In genomic region chr19:45962021-45962420, GRCh38 we compare ENCODE assay signal across 23 cellular contexts. TPM values are rescaled to one million over a fixed set of nuclear protein-coding genes. Genes with fewer than 3 reads are reported as not detected.
DNase-seq lines count a peak whose midpoint lies in the region; ATAC-seq, FAIRE-seq and TF ChIP-seq lines count a peak whose summit lies in the region.
"Had no signal": no experiment of that assay in that cellular context is flagged by ENCODE, and none has a peak within 500 bp of the region (broad histone marks: within the 10 kb centered on the region; RNA-seq: fewer than 3 reads in every experiment).

No MANE protein-coding gene starts in this region.

- no peak overlapping the region for H2AFZ ChIP-seq in H1 (ENCODE audit: low read length)
- no peak overlapping the region for H2AFZ ChIP-seq in MM.1S (ENCODE audit: low read length)
- H2AFZ ChIP-seq: GM23338 had no signal

- no peak overlapping the region for H3K14ac ChIP-seq in H1 (ENCODE audit: insufficient read length)

- no peaks in the 10 kb centered on the region for H3F3A ChIP-seq in MM.1S (ENCODE audit: insufficient read depth, low read length)

- H3K79me2 ChIP-seq in H1 (ENCODE audit: control insufficient read depth in 1 of 2, insufficient read depth in 2 of 2, low read length in 2 of 2) (no peaks in the 10 kb centered on the region), MM.1S (ENCODE audit: low read length) (no peaks in the 10 kb centered on the region)

- H3K9me3 ChIP-seq in BLaER1, result peaks cover 8% of the 10 kb centered on the region; the same call in 1 of the 2 replicates
- H3K9me3 ChIP-seq in BLaER1 treated with 17β-estradiol and CSF1 and Interleukin-3, amounts not matched to agents 10 nM and 100 nM (replicated peaks in 1 of 11), result peaks cover 0 to 11% (median 0%) of the 10 kb centered on the region in 11 experiments; a peak in 5 of 22 replicates
- H3K9me3 ChIP-seq in H1 (ENCODE audit: insufficient read depth in 2 of 2, low read depth in 1 of 2, low read length in 1 of 2), result no peaks in the 10 kb centered on the region
- no peaks in the 10 kb centered on the region for H3K9me3 ChIP-seq in upper lobe of left lung
- no peaks in the 10 kb centered on the region for H3K9me3 ChIP-seq in tibial nerve
- no peaks in the 10 kb centered on the region for H3K9me3 ChIP-seq in MM.1S (replicated peaks; ENCODE audit: insufficient read depth, low read length)
- H3K9me3 ChIP-seq: HAP-1 had no signal

- H2BK15ac ChIP-seq in H1 (ENCODE audit: low read length), result no peak overlapping the region

- H3K27ac ChIP-seq in BLaER1 (no peak overlapping the region), H1 (ENCODE audit: low read depth, low read length) (no peak overlapping the region), upper lobe of left lung (peak overlapping the region in 3 of 4 donors; percentile 6 to 87 (median 81)), tibial nerve (no peak overlapping the region), MM.1S (ENCODE audit: low read length) (no peak overlapping the region)
- H3K27ac ChIP-seq in BLaER1 treated with 17β-estradiol and CSF1 and Interleukin-3, amounts not matched to agents 10 nM and 100 nM, result no peak overlapping the region

- no peak for ATAC-seq in upper lobe of left lung (ENCODE audit: low FRiP score in 2 of 2)
- ATAC-seq: GM12878, GM23338 had no signal

- no peak overlapping the region for H3K18ac ChIP-seq in H1 (ENCODE audit: extremely low read depth, low read length)

- H2BK5ac ChIP-seq in H1 (ENCODE audit: low read depth, low read length), result no peak overlapping the region

- no peak overlapping the region for H3K4ac ChIP-seq in H1 (replicated peaks; ENCODE audit: insufficient read length, low read depth, low read length)

- CTCF ChIA-PET in H1 (lab: Charles Lee; ENCODE audit: partially characterized antibody), result interaction anchor here (1.0 to 2.4 kb wide), 4 partner anchors 10 to 116 kb away, joined by 3 to 6 read pairs (median 4); no protein-coding TSS in a partner anchor

- no peaks in the 10 kb centered on the region for H3K9me2 ChIP-seq in MM.1S (replicated peaks; ENCODE audit: insufficient read depth, low read length)

- H3K4me1 ChIP-seq in BLaER1, result peaks cover 78% of the 10 kb centered on the region
- peaks cover 17 to 67% (median 53%) of the 10 kb centered on the region in 10 experiments; a peak in 19 of 20 replicates for H3K4me1 ChIP-seq in BLaER1 treated with 17β-estradiol and CSF1 and Interleukin-3, amounts not matched to agents 10 nM and 100 nM
- peaks cover 0 to 9% (median 2%) of the 10 kb centered on the region in 4 experiments; a peak in 4 of 7 replicates for H3K4me1 ChIP-seq in H1 (replicated peaks in 1 of 4; ENCODE audit: control insufficient read depth in 3 of 4, insufficient read depth in 4 of 4, low read length in 3 of 4)
- H3K4me1 ChIP-seq in upper lobe of left lung, result peaks cover 17 to 31% (median 25%) of the 10 kb centered on the region in 4 donors
- no peaks in the 10 kb centered on the region for H3K4me1 ChIP-seq in tibial nerve
- no peaks in the 10 kb centered on the region for H3K4me1 ChIP-seq in MM.1S (ENCODE audit: low read length)
- H3K4me1 ChIP-seq: HAP-1 had no signal

- no peak for TF ChIP-seq RAD21 in H1 (IDR thresholded peaks at IDR 0.05 in 1 of 2, conservative IDR thresholded peaks at IDR 0.05 in 1 of 2; ENCODE audit: low read depth in 2 of 2, low read length in 2 of 2)

- WGBS in H1 (ENCODE audit: extremely low coverage in 1 of 2, insufficient coverage in 1 of 2, insufficient read length in 1 of 2, insufficient replicate concordance in 2 of 2, low coverage in 1 of 2, low lambda C conversion rate in 2 of 2, missing lambda C conversion rate in 1 of 2), 2 experiments, result 92% methylated on average over 15 of the region's 15 CpGs; no CpG with 5 or more reads in 1 of the 2 experiments
- 82 to 87% methylated on average over 15 of the region's 15 CpGs for WGBS in upper lobe of left lung, 2 donors
- WGBS in tibial nerve, 2 donors, result 84 to 87% methylated on average over 15 of the region's 15 CpGs

- no peaks in the 10 kb centered on the region for H3K79me1 ChIP-seq in H1 (ENCODE audit: low read depth, low read length)

- no peak overlapping the region for H3K23ac ChIP-seq in H1 (ENCODE audit: insufficient read length)

- no peak overlapping the region for H2BK20ac ChIP-seq in H1 (ENCODE audit: low read length)

- H2BK12ac ChIP-seq in H1 (ENCODE audit: low read depth, low read length), result 0 out of 2 replicates have a peak overlapping the region, but pooled peaks have one; percentile 23

- POLR2A ChIA-PET in H1 (lab: Charles Lee; ENCODE audit: partially characterized antibody), result interaction anchor here (0.6 kb wide), 1 partner anchor 1456 kb away, joined by 4 read pairs; no protein-coding TSS in a partner anchor

- TF ChIP-seq POLR2A in H1 (IDR thresholded peaks at IDR 0.05; ENCODE audit: control extremely low read depth in 1 of 2, low read depth in 2 of 2, low read length in 2 of 2) (no peak), upper lobe of left lung (IDR thresholded peaks at IDR 0.05) (no peak), tibial nerve (IDR thresholded peaks at IDR 0.05) (no peak)

- H3K27me3 ChIP-seq in BLaER1, result no peaks in the 10 kb centered on the region
- no peaks in the 10 kb centered on the region for H3K27me3 ChIP-seq in BLaER1 treated with 17β-estradiol and CSF1 and Interleukin-3, amounts not matched to agents 10 nM and 100 nM
- peaks cover 0 to 2% (median 0%) of the 10 kb centered on the region in 4 experiments; a peak in 1 of 7 replicates for H3K27me3 ChIP-seq in H1 (replicated peaks in 1 of 4; ENCODE audit: control insufficient read depth in 3 of 4, extremely low read depth in 1 of 4, insufficient read depth in 3 of 4, low read length in 3 of 4)
- H3K27me3 ChIP-seq in upper lobe of left lung, result no peaks in the 10 kb centered on the region
- H3K27me3 ChIP-seq in tibial nerve, result peaks cover 0 to 53% of the 10 kb centered on the region in 2 donors
- H3K27me3 ChIP-seq in MM.1S (replicated peaks; ENCODE audit: insufficient read depth, low read length), result peaks cover 92% of the 10 kb centered on the region

- H2AK5ac ChIP-seq in H1 (ENCODE audit: low read depth, low read length), result no peak overlapping the region; the same call in 1 of the 2 replicates

- no peak for DNase-seq in H1 (ENCODE audit: low read depth in 1 of 2, low spot score in 2 of 2)
- DNase-seq in upper lobe of left lung, result peak in 1 of 2 donors; percentile 43
- DNase-seq in tibial nerve (ENCODE audit: low spot score in 2 of 2), result no peak
- DNase-seq in MM.1S, result no peak
- DNase-seq: CD4-positive, alpha-beta T cell; CD8-positive, alpha-beta memory T cell; DMS 273 treated with DMSO at 0.1 percent for 48 hours; DMS79; EL; GDM1; HFFc6 had no signal

- H4K20me1 ChIP-seq in BLaER1 (no peaks in the 10 kb centered on the region), H1 (replicated peaks in 1 of 2; ENCODE audit: control insufficient read depth in 1 of 2, insufficient read depth in 2 of 2, low read length in 2 of 2) (peaks cover 0 to 4% of the 10 kb centered on the region in 2 experiments), MM.1S (ENCODE audit: insufficient read depth, low read length) (no peaks in the 10 kb centered on the region)
- no peaks in the 10 kb centered on the region for H4K20me1 ChIP-seq in BLaER1 treated with 17β-estradiol and CSF1 and Interleukin-3, amounts not matched to agents 10 nM and 100 nM

- H3K56ac ChIP-seq in H1 (replicated peaks; ENCODE audit: insufficient read length, low read depth, low read length), result no peak overlapping the region

- H3K9ac ChIP-seq in BLaER1, result no peak overlapping the region
- H3K9ac ChIP-seq in BLaER1 treated with 17β-estradiol and CSF1 and Interleukin-3, amounts not matched to agents 10 nM and 100 nM, result no peak overlapping the region
- H3K9ac ChIP-seq in H1 (replicated peaks in 1 of 4; ENCODE audit: extremely low read depth in 1 of 4, low read depth in 3 of 4, low read length in 3 of 4), result no peak overlapping the region
- no peak overlapping the region for H3K9ac ChIP-seq in MM.1S (ENCODE audit: low read length)

- no peak overlapping the region for H4K8ac ChIP-seq in H1 (ENCODE audit: extremely low read depth, insufficient read depth, low read length)

- H3K4me3 ChIP-seq in BLaER1 (no peak overlapping the region), H1 (ENCODE audit: extremely low read depth in 1 of 4, insufficient read depth in 2 of 4, low read depth in 3 of 4, low read length in 4 of 4) (no peak overlapping the region), upper lobe of left lung (no peak overlapping the region), tibial nerve (no peak overlapping the region), MM.1S (ENCODE audit: low read length) (no peak overlapping the region)
- H3K4me3 ChIP-seq in BLaER1 treated with 17β-estradiol and CSF1 and Interleukin-3, amounts not matched to agents 10 nM and 100 nM, result no peak overlapping the region
- H3K4me3 ChIP-seq: GM12878, GM23338, HAP-1 had no signal

- FAIRE-seq in H1 (lab: Jason Lieb, UNC), result no peak
- FAIRE-seq: D721Med, GM12878, GM19239, H54 had no signal

- peak overlapping the region; percentile 62 for H3K4me2 ChIP-seq in BLaER1
- peak overlapping the region in 8 of 11 experiments; percentile 2 to 63 (median 42); a peak in 14 of 22 replicates for H3K4me2 ChIP-seq in BLaER1 treated with 17β-estradiol and CSF1 and Interleukin-3, amounts not matched to agents 10 nM and 100 nM
- H3K4me2 ChIP-seq in H1 (ENCODE audit: insufficient read depth in 1 of 2, low read depth in 2 of 2, low read length in 2 of 2), result no peak overlapping the region
- no peak overlapping the region for H3K4me2 ChIP-seq in MM.1S (ENCODE audit: low read depth, low read length)

- TF ChIP-seq EP300 in H1 (IDR thresholded peaks at IDR 0.05; ENCODE audit: borderline replicate concordance in 1 of 2, low read depth in 2 of 2, low read length in 2 of 2) (no peak), upper lobe of left lung (IDR thresholded peaks at IDR 0.05) (no peak), tibial nerve (IDR thresholded peaks at IDR 0.05) (no peak)

- no peak overlapping the region for H4K5ac ChIP-seq in H1 (ENCODE audit: insufficient read length, low read depth, low read length)

- peaks cover 8% of the 10 kb centered on the region; the same call in 1 of the 2 replicates for H3K36me3 ChIP-seq in BLaER1
- H3K36me3 ChIP-seq in BLaER1 treated with 17β-estradiol and CSF1 and Interleukin-3, amounts not matched to agents 10 nM and 100 nM, result no peaks in the 10 kb centered on the region
- peaks cover 0 to 10% (median 3%) of the 10 kb centered on the region in 4 experiments; a peak in 3 of 8 replicates for H3K36me3 ChIP-seq in H1 (ENCODE audit: control insufficient read depth in 2 of 4, insufficient read depth in 4 of 4, low read length in 3 of 4)
- H3K36me3 ChIP-seq in upper lobe of left lung, result no peaks in the 10 kb centered on the region
- no peaks in the 10 kb centered on the region for H3K36me3 ChIP-seq in tibial nerve
- H3K36me3 ChIP-seq in MM.1S (replicated peaks; ENCODE audit: insufficient read depth, low read length), result no peaks in the 10 kb centered on the region
- H3K36me3 ChIP-seq: HAP-1 had no signal

- H2BK120ac ChIP-seq in H1 (replicated peaks; ENCODE audit: low read depth, low read length), result no peak overlapping the region

- peaks cover 6% of the 10 kb centered on the region; the same call in 1 of the 2 replicates for H3K23me2 ChIP-seq in H1 (ENCODE audit: low read depth, low read length)

- TF ChIP-seq CTCF in H1 (IDR thresholded peaks at IDR 0.05; ENCODE audit: control extremely low read depth in 1 of 3, insufficient read depth in 1 of 3, low read depth in 1 of 3, low read length in 3 of 3) (no peak), upper lobe of left lung (IDR thresholded peaks at IDR 0.05) (no peak), tibial nerve (IDR thresholded peaks at IDR 0.05) (no peak), MM.1S (IDR thresholded peaks at IDR 0.05; ENCODE audit: low read length) (no peak)

- H4K91ac ChIP-seq in H1 (replicated peaks; ENCODE audit: insufficient read length, low read length), result no peak overlapping the region

RNA-seq across cellular contexts. Expression of gene NOVA2, which starts 11.6 kb away (rescaled TPM):
- total RNA-seq in H1 (2021; fragmentation: NEBNext Ultra II Directional; extraction: Animal tissue kit (Norgen Biotek cat#: 25700)), result 22.7 and 24.6 TPM in 2 replicates
- 3.2 and 4.5 TPM in 2 replicates for polyA plus RNA-seq in H1 (2011; rRNA removed)
- 2.7 TPM for polyA plus RNA-seq in H1 (2011; cell fraction: cytosol; rRNA removed)
- polyA plus RNA-seq in H1 (2011; cell fraction: nucleus; rRNA removed), result 4.4 TPM
- polyA plus RNA-seq in H1 (2012, experiment 1 of 2), result 11.1 to 12.7 TPM (median 11.8 TPM) in 4 replicates
- 10.4 TPM for polyA plus RNA-seq in H1 (2012, experiment 2 of 2)
- 8.0 TPM for polyA plus RNA-seq in H1 (2013, experiment 1 of 2)
- 7.7 TPM for polyA plus RNA-seq in H1 (2013, experiment 2 of 2)
- 6.2 and 7.1 TPM in 2 replicates for polyA minus RNA-seq in H1 (2011; rRNA and poly(A)+ RNA removed)
- 10.1 TPM for polyA minus RNA-seq in H1 (2011; cell fraction: cytosol; rRNA and poly(A)+ RNA removed)
- polyA minus RNA-seq in H1 (2011; cell fraction: nucleus; rRNA and poly(A)+ RNA removed), result 4.7 TPM
- total RNA-seq in upper lobe of left lung, result 10 to 100 TPM in 4 of 6 donors, 1 to 10 TPM in 2; 4.7 to 19.0 (median 13.9) TPM
- 1 to 10 TPM; 1.5 to 6.9 (median 1.7) TPM for total RNA-seq in tibial nerve
- total RNA-seq: A673; CD4-positive, alpha-beta T cell; CD8-positive, alpha-beta memory T cell had no signal
- polyA plus RNA-seq: CD14-positive monocyte; CD8-positive, alpha-beta memory T cell had no signal

RNA-seq across cellular contexts. Expression of gene CCDC61, which starts 33.2 kb away (rescaled TPM):
- 16.1 and 17.4 TPM in 2 replicates for total RNA-seq in H1 (2021; fragmentation: NEBNext Ultra II Directional; extraction: Animal tissue kit (Norgen Biotek cat#: 25700))
- 7.8 and 11.5 TPM in 2 replicates for polyA plus RNA-seq in H1 (2011; rRNA removed)
- 10.1 TPM for polyA plus RNA-seq in H1 (2011; cell fraction: cytosol; rRNA removed)
- 28.3 TPM for polyA plus RNA-seq in H1 (2011; cell fraction: nucleus; rRNA removed)
- 8.6 to 11.4 TPM (median 10.5 TPM) in 4 replicates for polyA plus RNA-seq in H1 (2012, experiment 1 of 2)
- polyA plus RNA-seq in H1 (2012, experiment 2 of 2), result 7.5 TPM
- 7.2 TPM for polyA plus RNA-seq in H1 (2013, experiment 1 of 2)
- polyA plus RNA-seq in H1 (2013, experiment 2 of 2), result 7.1 TPM
- 4.9 and 6.1 TPM in 2 replicates for polyA minus RNA-seq in H1 (2011; rRNA and poly(A)+ RNA removed)
- 11.1 TPM for polyA minus RNA-seq in H1 (2011; cell fraction: cytosol; rRNA and poly(A)+ RNA removed)
- 36.0 TPM for polyA minus RNA-seq in H1 (2011; cell fraction: nucleus; rRNA and poly(A)+ RNA removed)
- total RNA-seq in upper lobe of left lung (10 to 100 TPM in 5 of 6 donors, 1 to 10 TPM in 1; 5.9 to 28.3 (median 20.3) TPM), tibial nerve (10 to 100 TPM; 16.2 to 31.4 (median 21.3) TPM)

RNA-seq across cellular contexts. Expression of gene NANOS2, which starts 47.4 kb away (rescaled TPM):
- total RNA-seq in H1 (2021; fragmentation: NEBNext Ultra II Directional; extraction: Animal tissue kit (Norgen Biotek cat#: 25700)), result not detected in 2 replicates
- polyA plus RNA-seq in H1 (2011; rRNA removed), result 0.20 and 0.24 TPM in 2 replicates
- 0.09 TPM for polyA plus RNA-seq in H1 (2011; cell fraction: cytosol; rRNA removed)
- 0.56 TPM for polyA plus RNA-seq in H1 (2011; cell fraction: nucleus; rRNA removed)
- polyA plus RNA-seq in H1 (2012, experiment 1 of 2), result 0.13 to 0.17 TPM in 2 of 4 replicates, not detected in the others
- not detected for polyA plus RNA-seq in H1 (2012, experiment 2 of 2)
- 0.10 TPM for polyA plus RNA-seq in H1 (2013, experiment 1 of 2)
- 0.06 TPM for polyA plus RNA-seq in H1 (2013, experiment 2 of 2)
- polyA minus RNA-seq in H1 (2011; rRNA and poly(A)+ RNA removed), result not detected in 2 replicates
- not detected for polyA minus RNA-seq in H1 (2011; cell fraction: cytosol; rRNA and poly(A)+ RNA removed)
- polyA minus RNA-seq in H1 (2011; cell fraction: nucleus; rRNA and poly(A)+ RNA removed), result not detected
- total RNA-seq in upper lobe of left lung, result not detected
- not detected for total RNA-seq in tibial nerve
- total RNA-seq: A172; A673; CD4-positive, alpha-beta T cell; CD8-positive, alpha-beta memory T cell; GM12878; HFFc6 had no signal
- polyA plus RNA-seq: BJ; CD14-positive monocyte; CD8-positive, alpha-beta memory T cell; GM12878 had no signal

RNA-seq across cellular contexts. Expression of gene MYPOP, which starts 59.6 kb away (rescaled TPM):
- total RNA-seq in H1 (2021; fragmentation: NEBNext Ultra II Directional; extraction: Animal tissue kit (Norgen Biotek cat#: 25700)), result 11.1 and 12.6 TPM in 2 replicates
- polyA plus RNA-seq in H1 (2011; rRNA removed), result 3.2 and 5.8 TPM in 2 replicates
- polyA plus RNA-seq in H1 (2011; cell fraction: cytosol; rRNA removed), result 2.2 TPM
- polyA plus RNA-seq in H1 (2011; cell fraction: nucleus; rRNA removed), result 6.4 TPM
- 7.3 to 9.2 TPM (median 8.6 TPM) in 4 replicates for polyA plus RNA-seq in H1 (2012, experiment 1 of 2)
- polyA plus RNA-seq in H1 (2012, experiment 2 of 2), result 5.3 TPM
- polyA plus RNA-seq in H1 (2013, experiment 1 of 2), result 10.5 TPM
- polyA plus RNA-seq in H1 (2013, experiment 2 of 2), result 10.1 TPM
- 0.54 and 0.79 TPM in 2 replicates for polyA minus RNA-seq in H1 (2011; rRNA and poly(A)+ RNA removed)
- polyA minus RNA-seq in H1 (2011; cell fraction: cytosol; rRNA and poly(A)+ RNA removed), result 2.7 TPM
- polyA minus RNA-seq in H1 (2011; cell fraction: nucleus; rRNA and poly(A)+ RNA removed), result 1.6 TPM
- total RNA-seq in upper lobe of left lung, result 10 to 100 TPM in 2 of 6 donors, 1 to 10 TPM in 4; 2.3 to 13.6 (median 9.2) TPM
- 1 to 10 TPM; 3.6 to 9.0 (median 5.5) TPM for total RNA-seq in tibial nerve

Comparison
In these comparisons a context has a peak if more than half of its experiments do, and no peak if none do; other contexts are left out.
1. H3K27ac ChIP-seq: peak in upper lobe of left lung (3 of 4); none in BLaER1 (single experiment), BLaER1 treated with 17β-estradiol and CSF1 and Interleukin-3, amounts not matched to agents 10 nM and 100 nM (0 of 11), H1 (single experiment), tibial nerve (0 of 4) and MM.1S (single experiment).
2. H3K4me2 ChIP-seq: peak in BLaER1 (single experiment) and BLaER1 treated with 17β-estradiol and CSF1 and Interleukin-3, amounts not matched to agents 10 nM and 100 nM (8 of 11); none in H1 (0 of 2) and MM.1S (single experiment).